8 cellular contexts compared by ENCODE assay signal in the genomic region with DNA sequence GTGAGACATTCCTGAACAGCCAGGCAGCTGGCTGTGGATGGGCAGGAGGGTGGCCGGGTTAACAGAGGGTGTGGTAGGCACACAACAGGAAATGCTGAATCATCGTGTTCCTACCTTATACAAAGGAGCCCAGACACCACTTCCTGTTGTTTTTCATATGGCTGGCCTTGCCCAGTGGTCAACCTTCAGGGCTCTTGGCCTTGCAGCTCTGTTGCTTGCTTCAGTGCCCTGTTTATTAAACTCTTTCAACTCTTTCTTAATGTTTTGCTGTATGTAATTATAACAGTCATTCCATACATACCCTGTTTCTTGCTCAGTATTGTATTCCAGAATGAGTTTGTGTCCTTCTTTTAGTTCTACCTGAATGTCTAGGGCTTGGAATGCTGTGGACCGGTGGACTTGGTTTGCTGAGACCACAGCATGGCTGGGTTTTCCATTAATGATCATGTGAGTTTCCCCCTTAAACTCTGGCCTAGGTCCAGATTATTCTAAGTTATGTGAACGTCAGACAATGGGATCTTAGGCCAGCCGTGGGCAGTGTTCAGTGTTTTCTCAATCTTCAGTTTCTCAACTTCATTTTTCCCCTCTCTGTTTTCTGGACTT. TPM values are rescaled to one million over a fixed set of nuclear protein-coding genes. Genes with fewer than 3 reads are reported as not detected.
DNase-seq lines count a peak whose midpoint lies in the region; ATAC-seq lines count a peak whose summit lies in the region.

No MANE protein-coding gene starts in this region.

- DNase-seq in activated T-cell treated with anti-CD3 and anti-CD28 coated beads for 1 hour (ENCODE audit: low read depth), result peak; percentile 7
- no peak for DNase-seq in activated T-cell treated with anti-CD3 and anti-CD28 coated beads for 4 hours
- DNase-seq in NCI-H146 treated with DMSO at 0.1 percent for 48 hours (lab: John Stamatoyannopoulos, UW; ENCODE audit: unreplicated experiment), result peak; percentile 15
- peak; percentile 37 for DNase-seq in activated T-cell treated with anti-CD3 and anti-CD28 coated beads, Interleukin-2, amount 50 U/mL, for 1 hour
- peak; percentile 86 for DNase-seq in cardiac septum (ENCODE audit: low spot score)
- peak; percentile 31 for DNase-seq in stimulated activated CD4-positive, alpha-beta T cell treated with anti-CD3 and anti-CD28 coated beads, Interleukin-4, amount 100 ng/mL, for 24 hours
- no peak for DNase-seq in NCI-H446 (lab: John Stamatoyannopoulos, UW)

- intact Hi-C loops in cardiac septum (cut with DNase I), result loop anchor here (5.0 kb wide), 1 partner anchor 54 kb away; no protein-coding TSS in a partner anchor

- peak; percentile 74 for ATAC-seq in HG02678 (IDR thresholded peaks at IDR 0.05; ENCODE audit: unreplicated experiment)

RNA-seq across cellular contexts. Expression of gene CFAP54, which starts 11.9 kb away (rescaled TPM):
- total RNA-seq in cardiac septum, result 0.48 TPM

Comparison
In these comparisons a context has a peak if more than half of its experiments do, and no peak if none do; other contexts are left out.
1. DNase-seq: peak in activated T-cell treated with anti-CD3 and anti-CD28 coated beads for 1 hour (single experiment), NCI-H146 treated with DMSO at 0.1 percent for 48 hours (single experiment), activated T-cell treated with anti-CD3 and anti-CD28 coated beads, Interleukin-2, amount 50 U/mL, for 1 hour (single experiment), cardiac septum (single experiment) and stimulated activated CD4-positive, alpha-beta T cell treated with anti-CD3 and anti-CD28 coated beads, Interleukin-4, amount 100 ng/mL, for 24 hours (single experiment); none in activated T-cell treated with anti-CD3 and anti-CD28 coated beads for 4 hours (single experiment) and NCI-H446 (0 of 2).